15 cellular contexts compared by ENCODE assay signal in genomic region chr4:12679217-12679616, GRCh38.
DNase-seq lines count a peak whose midpoint lies in the region; ATAC-seq and TF ChIP-seq lines count a peak whose summit lies in the region.
"Had no signal": no experiment of that assay in that cellular context is flagged by ENCODE, and none has a peak within 500 bp of the region (broad histone marks: within the 10 kb centered on the region; RNA-seq: fewer than 3 reads in every experiment).

No MANE protein-coding gene starts in this region.

- peaks cover 10% of the 10 kb centered on the region; the same call in 2 of the 3 replicates for H3K36me3 Mint-ChIP-seq in GM23338 (ENCODE audit: low read depth)
- H3K36me3 Mint-ChIP-seq in activated naive CD4-positive, alpha-beta T cell treated with anti-CD3 and anti-CD28 coated beads, Interleukin-2, amount 50 U/mL, for 72 hours: no peaks in the 10 kb centered on the region
- H3K36me3 Mint-ChIP-seq in activated CD8-positive, alpha-beta T cell treated with anti-CD3 and anti-CD28 coated beads, Interleukin-2, amount 10 ng/mL, durations not matched to agents 7 days and 5 days (ENCODE audit: low read depth): no peaks in the 10 kb centered on the region
- H3K36me3 Mint-ChIP-seq: stimulated activated effector memory CD8-positive, alpha-beta T cell treated with anti-CD3 and anti-CD28 coated beads, Interleukin-12 subunit alpha, Interleukin-12 subunit beta, amount 100 ng/mL, for 72 hours had no signal

- H3K79me2 ChIP-seq in GM23338 (replicated peaks; ENCODE audit: insufficient read depth) (no peaks in the 10 kb centered on the region), PC-9 (ENCODE audit: low read depth) (no peaks in the 10 kb centered on the region)

- H3K9me2 ChIP-seq in GM23338 (ENCODE audit: insufficient read depth) (no peaks in the 10 kb centered on the region), PC-9 (ENCODE audit: insufficient read depth) (no peaks in the 10 kb centered on the region)

- peaks cover 4% of the 10 kb centered on the region for H3K27me3 Mint-ChIP-seq in GM23338 (ENCODE audit: insufficient read depth, low read depth, poor library complexity)
- H3K27me3 Mint-ChIP-seq in activated CD8-positive, alpha-beta T cell treated with anti-CD3 and anti-CD28 coated beads, Interleukin-2, amount 10 ng/mL, durations not matched to agents 7 days and 5 days (ENCODE audit: low read depth): no peaks in the 10 kb centered on the region

- intact Hi-C loops in PC-9 (cut with micrococcal nuclease; ENCODE audit: unreplicated experiment): no loop called here

- H4K20me1 ChIP-seq in GM23338 (replicated peaks; ENCODE audit: insufficient read depth) (no peaks in the 10 kb centered on the region), PC-9 (ENCODE audit: insufficient read depth) (no peaks in the 10 kb centered on the region)

- peak; percentile 54; the same call in 2 of the 3 replicates for ATAC-seq in GM23338
- ATAC-seq in activated naive CD4-positive, alpha-beta T cell treated with anti-CD3 and anti-CD28 coated beads, Interleukin-2, amount 50 U/mL, for 72 hours: no peak
- no peak for ATAC-seq in activated CD8-positive, alpha-beta T cell treated with anti-CD3 and anti-CD28 coated beads, Interleukin-2, amount 10 ng/mL, durations not matched to agents 7 days and 5 days
- ATAC-seq: stimulated activated effector memory CD8-positive, alpha-beta T cell treated with anti-CD3 and anti-CD28 coated beads, Interleukin-12 subunit alpha, Interleukin-12 subunit beta, amount 100 ng/mL, for 72 hours had no signal

- no peak overlapping the region for H3K4me3 Mint-ChIP-seq in GM23338
- no peak overlapping the region for H3K4me3 Mint-ChIP-seq in activated CD8-positive, alpha-beta T cell treated with anti-CD3 and anti-CD28 coated beads, Interleukin-2, amount 10 ng/mL, durations not matched to agents 7 days and 5 days
- H3K4me3 Mint-ChIP-seq: stimulated activated effector memory CD8-positive, alpha-beta T cell treated with anti-CD3 and anti-CD28 coated beads, Interleukin-12 subunit alpha, Interleukin-12 subunit beta, amount 100 ng/mL, for 72 hours had no signal

- TF ChIP-seq CTCF in GM23338 (conservative IDR thresholded peaks at IDR 0.05; ENCODE audit: low read depth in 2 of 2) (peak; percentile 58 to 67), PC-9 (conservative IDR thresholded peaks at IDR 0.05) (peak; percentile 38; the same call in 1 of the 2 replicates)

- H3K27me3 ChIP-seq in GM23338 (ENCODE audit: insufficient read depth) (no peaks in the 10 kb centered on the region), PC-9 (ENCODE audit: insufficient read depth, low read depth) (no peaks in the 10 kb centered on the region)

- H3K9me3 ChIP-seq in PC-9 (ENCODE audit: insufficient read depth, low read depth): no peaks in the 10 kb centered on the region

- H3K4me2 ChIP-seq in GM23338 (no peak overlapping the region), PC-9 (no peak overlapping the region)

- CTCF ChIA-PET in PC-9 (lab: Charles Lee): no interaction called here
- CTCF ChIA-PET in activated CD8-positive, alpha-beta T cell treated with anti-CD3 and anti-CD28 coated beads, Interleukin-2, amount 10 ng/mL, durations not matched to agents 7 days and 5 days (lab: Charles Lee): no interaction called here

- DNase-seq in DMS53 treated with DMSO at 0.1 percent for 48 hours (lab: John Stamatoyannopoulos, UW; ENCODE audit: unreplicated experiment) (peak; percentile 27), GM23338 (ENCODE audit: low spot score) (peak; percentile 51), PC-9 (no peak), iPS-NIHi11 (ENCODE audit: low spot score) (peak; percentile 19), EL (no peak), epidermal melanocyte (ENCODE audit: insufficient read length, low spot score) (no peak)
- DNase-seq in activated naive CD4-positive, alpha-beta T cell treated with anti-CD3 and anti-CD28 coated beads, Interleukin-2, amount 50 U/mL, for 72 hours (ENCODE audit: low spot score in 2 of 2): no peak
- DNase-seq in activated CD8-positive, alpha-beta T cell treated with anti-CD3 and anti-CD28 coated beads, Interleukin-2, amount 10 ng/mL, durations not matched to agents 7 days and 5 days: no peak
- DNase-seq: activated CD4-positive, alpha-beta T cell treated with anti-CD3 and anti-CD28 coated beads for 4 hours; activated naive CD4-positive, alpha-beta T cell treated with Interleukin-2 at 50 U/mL for 16 hours; dermis blood vessel endothelial cell; GOT3; NCI-H1436 treated with DMSO at 0.1 percent for 48 hours; SIG-M5 had no signal

- no peak overlapping the region for H3K4me3 ChIP-seq in GM23338
- no peak overlapping the region for H3K4me3 ChIP-seq in PC-9

- BruUV-seq in PC-9 (replicated peaks; lab: Mats Ljungman, UMichigan): no TSS peak

- H3K4me1 ChIP-seq in GM23338 (ENCODE audit: insufficient read depth): no peaks in the 10 kb centered on the region
- H3K4me1 ChIP-seq in PC-9 (replicated peaks; ENCODE audit: insufficient read depth): no peaks in the 10 kb centered on the region

- H3F3A ChIP-seq in GM23338 (replicated peaks; ENCODE audit: low read depth) (no peaks in the 10 kb centered on the region), PC-9 (ENCODE audit: insufficient read depth, low read depth) (no peaks in the 10 kb centered on the region)

- H3K9me3 Mint-ChIP-seq in GM23338: peaks cover 10% of the 10 kb centered on the region
- no peaks in the 10 kb centered on the region for H3K9me3 Mint-ChIP-seq in activated naive CD4-positive, alpha-beta T cell treated with anti-CD3 and anti-CD28 coated beads, Interleukin-2, amount 50 U/mL, for 72 hours
- H3K9me3 Mint-ChIP-seq in activated CD8-positive, alpha-beta T cell treated with anti-CD3 and anti-CD28 coated beads, Interleukin-2, amount 10 ng/mL, durations not matched to agents 7 days and 5 days (ENCODE audit: insufficient read depth): peaks cover 2% of the 10 kb centered on the region

- H3K4me1 Mint-ChIP-seq in GM23338: no peaks in the 10 kb centered on the region
- H3K4me1 Mint-ChIP-seq in activated CD8-positive, alpha-beta T cell treated with anti-CD3 and anti-CD28 coated beads, Interleukin-2, amount 10 ng/mL, durations not matched to agents 7 days and 5 days (ENCODE audit: low read depth): no peaks in the 10 kb centered on the region
- H3K4me1 Mint-ChIP-seq: stimulated activated effector memory CD8-positive, alpha-beta T cell treated with anti-CD3 and anti-CD28 coated beads, Interleukin-12 subunit alpha, Interleukin-12 subunit beta, amount 100 ng/mL, for 72 hours had no signal

- no peaks in the 10 kb centered on the region; the same call in 1 of the 2 replicates for H3K36me3 ChIP-seq in GM23338 (ENCODE audit: insufficient read depth)
- H3K36me3 ChIP-seq in PC-9 (ENCODE audit: low read depth): no peaks in the 10 kb centered on the region

- H3K27ac Mint-ChIP-seq in GM23338: no peak overlapping the region
- H3K27ac Mint-ChIP-seq in activated naive CD4-positive, alpha-beta T cell treated with anti-CD3 and anti-CD28 coated beads, Interleukin-2, amount 50 U/mL, for 72 hours: no peak overlapping the region
- H3K27ac Mint-ChIP-seq in activated CD8-positive, alpha-beta T cell treated with anti-CD3 and anti-CD28 coated beads, Interleukin-2, amount 10 ng/mL, durations not matched to agents 7 days and 5 days: no peak overlapping the region
- H3K27ac Mint-ChIP-seq: stimulated activated effector memory CD8-positive, alpha-beta T cell treated with anti-CD3 and anti-CD28 coated beads, Interleukin-12 subunit alpha, Interleukin-12 subunit beta, amount 100 ng/mL, for 72 hours had no signal

- H3K27ac ChIP-seq in GM23338 (ENCODE audit: low read depth): no peak overlapping the region
- no peak overlapping the region for H3K27ac ChIP-seq in PC-9

- H2AFZ ChIP-seq in GM23338 (no peak overlapping the region), PC-9 (no peak overlapping the region)

- POLR2A ChIA-PET in PC-9 (lab: Charles Lee; ENCODE audit: unreplicated experiment): no interaction called here
- POLR2A ChIA-PET in activated CD8-positive, alpha-beta T cell treated with anti-CD3 and anti-CD28 coated beads, Interleukin-2, amount 10 ng/mL, durations not matched to agents 7 days and 5 days (lab: Charles Lee): no interaction called here

TF ChIP-seq in GM23338, 12 proteins besides CTCF, POLR2A, EP300 and RAD21 (continues in another document):
- TF ChIP-seq REST (IDR thresholded peaks at IDR 0.05; ENCODE audit: unreplicated experiment) (no peak), JUNB (IDR thresholded peaks at IDR 0.05; ENCODE audit: unreplicated experiment) (no peak), ETS1 (IDR thresholded peaks at IDR 0.05) (no peak), ZNF331 (CRISPR knock-in tag; IDR thresholded peaks at IDR 0.05; ENCODE audit: low read depth) (no peak), POLR2AphosphoS5 (IDR thresholded peaks at IDR 0.05; ENCODE audit: low read depth) (no peak)

Comparison
In these comparisons a context has a peak if more than half of its experiments do, and no peak if none do; other contexts are left out.
1. DNase-seq: peak in DMS53 treated with DMSO at 0.1 percent for 48 hours (single experiment), GM23338 (single experiment) and iPS-NIHi11 (single experiment); none in PC-9 (0 of 2), activated naive CD4-positive, alpha-beta T cell treated with anti-CD3 and anti-CD28 coated beads, Interleukin-2, amount 50 U/mL, for 72 hours (0 of 2), EL (single experiment), epidermal melanocyte (single experiment) and activated CD8-positive, alpha-beta T cell treated with anti-CD3 and anti-CD28 coated beads, Interleukin-2, amount 10 ng/mL, durations not matched to agents 7 days and 5 days (single experiment).